In genomic region chr12:111925171-111925570, GRCh38 we compare ENCODE assay signal across 25 cellular contexts.
DNase-seq lines count a peak whose midpoint lies in the region; ATAC-seq, FAIRE-seq and TF ChIP-seq lines count a peak whose summit lies in the region.
"Had no signal": no experiment of that assay in that cellular context is flagged by ENCODE, and none has a peak within 500 bp of the region (broad histone marks: within the 10 kb centered on the region; RNA-seq: fewer than 3 reads in every experiment).

No MANE protein-coding gene starts in this region.

- dilution Hi-C loops in endothelial cell of umbilical vein (cut with MboI; ENCODE audit: extremely low pct_ligation_motif_present, low sequenced_read_pairs) = no loop called here

- CTCF ChIA-PET in endothelial cell of umbilical vein (lab: Charles Lee) = interaction anchor here (0.9 to 1.5 kb wide), 5 partner anchors 9 to 88 kb away, joined by 3 to 6 read pairs (median 3); partner anchors contain the start of genes ERP29 and TMEM116

- peak overlapping the region; percentile 22 for H3K27ac ChIP-seq in endothelial cell of umbilical vein (ENCODE audit: insufficient read depth, low read depth, low read length)
- H3K27ac ChIP-seq: 22Rv1, A549, BLaER1 had no signal

- no TSS peak for BruUV-seq in endothelial cell of umbilical vein (replicated peaks; lab: Mats Ljungman, UMichigan)

- DNase-seq in T-helper 17 cell = no peak
- DNase-seq in endothelial cell of umbilical vein (ENCODE audit: low read depth, low spot score) = peak; percentile 82
- DNase-seq in lung microvascular endothelial cell (ENCODE audit: low read depth in 2 of 2) = peak; percentile 45 to 78
- DNase-seq in stimulated activated naive B cell treated with anti-CD40 and anti-IgM and Interleukin-4, amounts not matched to agents 10 μg/mL and 1 μg/mL and 100 μg/mL, for 72 hours = no peak
- no peak for DNase-seq in AG08396 (ENCODE audit: low spot score)
- DNase-seq in Kasumi-1 (lab: John Stamatoyannopoulos, UW) = no peak
- DNase-seq: BE2C; C1 segment of cervical spinal cord; CD4-positive, alpha-beta memory T cell; CD4-positive, CD25-positive, alpha-beta regulatory T cell; CD8-positive, alpha-beta memory T cell; COR-L47; DMS 273 treated with DMSO at 0.1 percent for 48 hours; DMS153; DMS79; DND-41; EL; GF-D8 had no signal

- H3K4me3 Mint-ChIP-seq in T-helper 17 cell = no peak overlapping the region
- no peak overlapping the region for H3K4me3 Mint-ChIP-seq in stimulated activated naive B cell treated with anti-CD40 and anti-IgM and Interleukin-4, amounts not matched to agents 10 μg/mL and 1 μg/mL and 100 μg/mL, for 72 hours
- H3K4me3 Mint-ChIP-seq: CD4-positive, alpha-beta memory T cell; CD4-positive, CD25-positive, alpha-beta regulatory T cell; CD8-positive, alpha-beta memory T cell had no signal

- no peaks in the 10 kb centered on the region for H4K20me1 ChIP-seq in endothelial cell of umbilical vein (replicated peaks; ENCODE audit: control insufficient read depth, extremely low read depth, insufficient read depth, low read length)
- H4K20me1 ChIP-seq: BLaER1 had no signal

- peak overlapping the region; percentile 34 for H3K4me2 ChIP-seq in endothelial cell of umbilical vein (ENCODE audit: insufficient read depth, low read length)
- H3K4me2 ChIP-seq: A549, BLaER1 had no signal

- H3K36me3 Mint-ChIP-seq in T-helper 17 cell (ENCODE audit: low read depth) = no peaks in the 10 kb centered on the region
- no peaks in the 10 kb centered on the region for H3K36me3 Mint-ChIP-seq in stimulated activated naive B cell treated with anti-CD40 and anti-IgM and Interleukin-4, amounts not matched to agents 10 μg/mL and 1 μg/mL and 100 μg/mL, for 72 hours
- H3K36me3 Mint-ChIP-seq: CD14-positive monocyte had no signal

- no peak overlapping the region for H3K4me3 ChIP-seq in endothelial cell of umbilical vein (replicated peaks in 1 of 3; ENCODE audit: insufficient read depth in 1 of 3, low read depth in 1 of 3, low read length in 3 of 3)
- H3K4me3 ChIP-seq: A549, BLaER1 had no signal

- no peaks in the 10 kb centered on the region for H3K27me3 Mint-ChIP-seq in T-helper 17 cell
- no peaks in the 10 kb centered on the region for H3K27me3 Mint-ChIP-seq in stimulated activated naive B cell treated with anti-CD40 and anti-IgM and Interleukin-4, amounts not matched to agents 10 μg/mL and 1 μg/mL and 100 μg/mL, for 72 hours
- H3K27me3 Mint-ChIP-seq: CD4-positive, alpha-beta memory T cell; CD4-positive, CD25-positive, alpha-beta regulatory T cell; CD8-positive, alpha-beta memory T cell had no signal

- no peaks in the 10 kb centered on the region for H3K79me2 ChIP-seq in endothelial cell of umbilical vein (ENCODE audit: control insufficient read depth, insufficient read depth, low read length)

- no peak for TF ChIP-seq CTCF in endothelial cell of umbilical vein (IDR thresholded peaks at IDR 0.05; ENCODE audit: extremely low read depth in 1 of 2, insufficient read depth in 1 of 2, low read depth in 1 of 2, low read length in 2 of 2)

- intact Hi-C loops in endothelial cell of umbilical vein (cut with micrococcal nuclease) = loop anchor here (2.0 kb wide), 1 partner anchor 16 kb away; no protein-coding TSS in a partner anchor

- H3K4me1 Mint-ChIP-seq in T-helper 17 cell = peaks cover 3% of the 10 kb centered on the region
- no peaks in the 10 kb centered on the region for H3K4me1 Mint-ChIP-seq in stimulated activated naive B cell treated with anti-CD40 and anti-IgM and Interleukin-4, amounts not matched to agents 10 μg/mL and 1 μg/mL and 100 μg/mL, for 72 hours
- H3K4me1 Mint-ChIP-seq: CD14-positive monocyte; CD8-positive, alpha-beta memory T cell had no signal

- POLR2A ChIA-PET in endothelial cell of umbilical vein (lab: Charles Lee) = interaction anchor here (0.7 to 1.0 kb wide), 3 partner anchors 20 to 110 kb away, joined by 3 to 4 read pairs (median 4); no protein-coding TSS in a partner anchor

- H3K9ac ChIP-seq in endothelial cell of umbilical vein (replicated peaks; ENCODE audit: extremely low read depth, insufficient read depth, low read length) = no peak overlapping the region
- H3K9ac ChIP-seq: BLaER1 had no signal

- H3K27me3 ChIP-seq in endothelial cell of umbilical vein (ENCODE audit: control insufficient read depth in 2 of 2, insufficient read depth in 2 of 2, low read length in 2 of 2) = no peaks in the 10 kb centered on the region
- H3K27me3 ChIP-seq: BE2C, BLaER1 had no signal

- no peaks in the 10 kb centered on the region for H3K9me3 ChIP-seq in T-helper 17 cell (ENCODE audit: control insufficient read depth, low read length, poor library complexity, severe bottlenecking)
- no peaks in the 10 kb centered on the region for H3K9me3 ChIP-seq in endothelial cell of umbilical vein (replicated peaks; ENCODE audit: control insufficient read depth, insufficient read depth, low read length)
- H3K9me3 ChIP-seq: A549, BE2C, BLaER1 had no signal

- no peak for TF ChIP-seq POLR2A in endothelial cell of umbilical vein (IDR thresholded peaks at IDR 0.05; ENCODE audit: low read depth, low read length)

- no peaks in the 10 kb centered on the region for H3K9me1 ChIP-seq in endothelial cell of umbilical vein (replicated peaks; ENCODE audit: control insufficient read depth, extremely low read depth, insufficient read depth, low read length)

- FAIRE-seq in endothelial cell of umbilical vein (lab: Jason Lieb, UNC) = peak; percentile 87
- FAIRE-seq: A549, GM12891, GM19239 had no signal

- H3K36me3 ChIP-seq in endothelial cell of umbilical vein (ENCODE audit: control insufficient read depth in 2 of 2, extremely low read depth in 1 of 2, insufficient read depth in 2 of 2, low read length in 2 of 2) = no peaks in the 10 kb centered on the region
- H3K36me3 ChIP-seq: BE2C, BLaER1 had no signal

- H3K9me3 Mint-ChIP-seq in stimulated activated naive B cell treated with anti-CD40 and anti-IgM and Interleukin-4, amounts not matched to agents 10 μg/mL and 1 μg/mL and 100 μg/mL, for 72 hours = no peaks in the 10 kb centered on the region
- H3K9me3 Mint-ChIP-seq: CD4-positive, CD25-positive, alpha-beta regulatory T cell; CD8-positive, alpha-beta memory T cell had no signal

- peaks cover 17% of the 10 kb centered on the region for H3K4me1 ChIP-seq in endothelial cell of umbilical vein (ENCODE audit: control insufficient read depth, extremely low read depth, insufficient read depth, low read length)
- H3K4me1 ChIP-seq: A549, BE2C had no signal

- H2AFZ ChIP-seq in endothelial cell of umbilical vein (ENCODE audit: low read depth, low read length) = peak overlapping the region; percentile 17

- ATAC-seq in T-helper 17 cell (no peak), HG02588 (IDR thresholded peaks at IDR 0.05; ENCODE audit: unreplicated experiment) (no peak)
- no peak for ATAC-seq in stimulated activated naive B cell treated with anti-CD40 and anti-IgM and Interleukin-4, amounts not matched to agents 10 μg/mL and 1 μg/mL and 100 μg/mL, for 72 hours (replicated peaks)
- ATAC-seq: A549 had no signal

- H3K27ac Mint-ChIP-seq in T-helper 17 cell = peak overlapping the region; percentile 87
- peak overlapping the region; percentile 25 for H3K27ac Mint-ChIP-seq in stimulated activated naive B cell treated with anti-CD40 and anti-IgM and Interleukin-4, amounts not matched to agents 10 μg/mL and 1 μg/mL and 100 μg/mL, for 72 hours
- H3K27ac Mint-ChIP-seq: CD14-positive monocyte had no signal

TF ChIP-seq in endothelial cell of umbilical vein, 7 proteins besides CTCF, POLR2A, EP300 and RAD21:
- TF ChIP-seq EZH2 (IDR thresholded peaks at IDR 0.05; ENCODE audit: borderline replicate concordance, low read depth, low read length, severe bottlenecking) = no peak
- TF ChIP-seq JUN (IDR thresholded peaks at IDR 0.05; ENCODE audit: borderline replicate concordance, insufficient read depth, insufficient read length, low read depth) = peak; percentile 67
- TF ChIP-seq, protein P1, sequence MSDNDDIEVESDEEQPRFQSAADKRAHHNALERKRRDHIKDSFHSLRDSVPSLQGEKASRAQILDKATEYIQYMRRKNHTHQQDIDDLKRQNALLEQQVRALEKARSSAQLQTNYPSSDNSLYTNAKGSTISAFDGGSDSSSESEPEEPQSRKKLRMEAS (IDR thresholded peaks at IDR 0.05; ENCODE audit: insufficient read depth, insufficient read length) = no peak
- peak; percentile 50 for TF ChIP-seq GATA2 (IDR thresholded peaks at IDR 0.05; ENCODE audit: insufficient read depth, insufficient read length, low read depth, low read length)
- TF ChIP-seq POLR2AphosphoS5 (IDR thresholded peaks at IDR 0.05; ENCODE audit: insufficient read depth, low read depth, low read length) = no peak
- peak; percentile 56 for TF ChIP-seq FOS (IDR thresholded peaks at IDR 0.05; ENCODE audit: borderline replicate concordance, insufficient read depth, low read length)
- TF ChIP-seq MYC (IDR thresholded peaks at IDR 0.05; ENCODE audit: low read depth, low read length) = no peak

Comparison
In these comparisons a context has a peak if more than half of its experiments do, and no peak if none do; other contexts are left out.
1. DNase-seq: peak in endothelial cell of umbilical vein (single experiment) and lung microvascular endothelial cell (2 of 2); none in T-helper 17 cell (0 of 3), stimulated activated naive B cell treated with anti-CD40 and anti-IgM and Interleukin-4, amounts not matched to agents 10 μg/mL and 1 μg/mL and 100 μg/mL, for 72 hours (single experiment), AG08396 (single experiment) and Kasumi-1 (0 of 2).